ENCODE assay signal across 8 cellular contexts in genomic region chr1:204258213-204259115, GRCh38. TPM values are rescaled to one million over a fixed set of nuclear protein-coding genes. Genes with fewer than 3 reads are reported as not detected.
DNase-seq lines count a peak whose midpoint lies in the region; ATAC-seq and TF ChIP-seq lines count a peak whose summit lies in the region.

No MANE protein-coding gene starts in this region.

- peaks cover 24 to 36% of the 10 kb centered on the region in 2 donors for H3K4me1 ChIP-seq in neuronal stem cell (ENCODE audit: control insufficient read depth in 2 of 2, insufficient read depth in 1 of 2, low read depth in 1 of 2, low read length in 2 of 2)

- no peak overlapping the region for H2AFZ ChIP-seq in neuronal stem cell (ENCODE audit: low read length)

- no peak overlapping the region for H2BK5ac ChIP-seq in neuronal stem cell (ENCODE audit: low read length)

- no peak overlapping the region for H2BK12ac ChIP-seq in neuronal stem cell (ENCODE audit: low read length)

- H3K14ac ChIP-seq in neuronal stem cell (ENCODE audit: low read length) = no peak overlapping the region

- no peaks in the 10 kb centered on the region for H3K9me3 ChIP-seq in neuronal stem cell (replicated peaks in 1 of 2; ENCODE audit: control insufficient read depth in 2 of 2, insufficient read depth in 1 of 2, low read depth in 1 of 2, low read length in 2 of 2)

- H3K23ac ChIP-seq in neuronal stem cell (ENCODE audit: low read depth, low read length, poor library complexity) = no peak overlapping the region

- H3K4me2 ChIP-seq in neuronal stem cell (ENCODE audit: insufficient read depth, low read length, poor library complexity, severe bottlenecking) = no peak overlapping the region

- H4K8ac ChIP-seq in neuronal stem cell (ENCODE audit: low read depth, low read length) = no peak overlapping the region

- no CpG with 5 or more reads among the region's 7 CpGs for WGBS in neuronal stem cell (ENCODE audit: extremely low coverage in 2 of 2, insufficient read length in 2 of 2, insufficient replicate concordance in 1 of 2), 2 donors

- TF ChIP-seq CTCF in fibroblast of mammary gland (conservative IDR thresholded peaks at IDR 0.05; ENCODE audit: control insufficient read depth, insufficient read depth, low read depth, low read length) = peak; percentile 81

- H2BK120ac ChIP-seq in neuronal stem cell (ENCODE audit: low read depth, low read length) = no peak overlapping the region

- H3K18ac ChIP-seq in neuronal stem cell (ENCODE audit: low read length) = no peak overlapping the region

- no peaks in the 10 kb centered on the region for H3K79me1 ChIP-seq in neuronal stem cell (ENCODE audit: low read depth, low read length)

- H4K91ac ChIP-seq in neuronal stem cell (ENCODE audit: low read depth, low read length, poor library complexity) = no peak overlapping the region

- no peak overlapping the region for H2BK15ac ChIP-seq in neuronal stem cell (ENCODE audit: low read length)

- ATAC-seq in GM18907 (IDR thresholded peaks at IDR 0.05; ENCODE audit: unreplicated experiment) = no peak

- no peaks in the 10 kb centered on the region for H3K27me3 ChIP-seq in neuronal stem cell (ENCODE audit: control insufficient read depth in 3 of 3, insufficient read depth in 3 of 3, low read depth in 1 of 3, low read length in 3 of 3)

- peak; percentile 62 for DNase-seq in activated CD8-positive, alpha-beta memory T cell treated with anti-CD3 and anti-CD28 coated beads for 24 hours
- DNase-seq in activated CD8-positive, alpha-beta memory T cell treated with anti-CD3 and anti-CD28 coated beads, Interleukin-2, amount 50 U/mL, for 4 hours = no peak
- DNase-seq in NCI-H1930 (lab: John Stamatoyannopoulos, UW) = peak; percentile 36 to 47
- peak; percentile 55 to 61 for DNase-seq in activated CD4-positive, alpha-beta T cell treated with anti-CD3 and anti-CD28 coated beads, Interleukin-2, amount 50 U/mL, for 48 hours
- peak; percentile 57 for DNase-seq in fibroblast of mammary gland (ENCODE audit: low read depth)
- peak; percentile 46 for DNase-seq in neuronal stem cell (ENCODE audit: low spot score)
- no peak for DNase-seq in T-helper 1 cell

- peak overlapping the region; percentile 41 for H2AK5ac ChIP-seq in neuronal stem cell (ENCODE audit: low read depth, low read length)

- H3K9ac ChIP-seq in neuronal stem cell (ENCODE audit: low read depth, low read length, poor library complexity) = no peak overlapping the region

- H3K4me3 ChIP-seq in fibroblast of mammary gland (ENCODE audit: control insufficient read depth, low read depth, low read length) (no peak overlapping the region), neuronal stem cell (ENCODE audit: low read length in 2 of 2) (no peak overlapping the region)

- peaks cover 0 to 45% of the 10 kb centered on the region in 2 donors for H3K36me3 ChIP-seq in neuronal stem cell (replicated peaks in 1 of 2; ENCODE audit: control insufficient read depth in 2 of 2, insufficient read depth in 2 of 2, low read length in 2 of 2)

- H3K4ac ChIP-seq in neuronal stem cell (ENCODE audit: low read length) = no peak overlapping the region

- no peak overlapping the region for H3K27ac ChIP-seq in neuronal stem cell (replicated peaks; ENCODE audit: low read length)

RNA-seq across cellular contexts. Expression of gene GOLT1A, which starts 44.7 kb away (rescaled TPM):
- 0.22 TPM for polyA plus RNA-seq in neuronal stem cell (2013, experiment 1 of 2)
- 0.29 TPM for polyA plus RNA-seq in neuronal stem cell (2013, experiment 2 of 2)

Comparison
In these comparisons a context has a peak if more than half of its experiments do, and no peak if none do; other contexts are left out.
1. DNase-seq: peak in activated CD8-positive, alpha-beta memory T cell treated with anti-CD3 and anti-CD28 coated beads for 24 hours (single experiment), NCI-H1930 (2 of 2), activated CD4-positive, alpha-beta T cell treated with anti-CD3 and anti-CD28 coated beads, Interleukin-2, amount 50 U/mL, for 48 hours (2 of 2), fibroblast of mammary gland (single experiment) and neuronal stem cell (single experiment); none in activated CD8-positive, alpha-beta memory T cell treated with anti-CD3 and anti-CD28 coated beads, Interleukin-2, amount 50 U/mL, for 4 hours (single experiment) and T-helper 1 cell (0 of 5).